Comparison of ENCODE assay signal across 11 cellular contexts in genomic region chr3:45984331-45985312, GRCh38. TPM values are rescaled to one million over a fixed set of nuclear protein-coding genes. Genes with fewer than 3 reads are reported as not detected.
DNase-seq lines count a peak whose midpoint lies in the region; ATAC-seq, FAIRE-seq and TF ChIP-seq lines count a peak whose summit lies in the region.
"Had no signal": no experiment of that assay in that cellular context is flagged by ENCODE, and none has a peak within 500 bp of the region (broad histone marks: within the 10 kb centered on the region; RNA-seq: fewer than 3 reads in every experiment).

No MANE protein-coding gene starts in this region.

- H3K4me1 Mint-ChIP-seq in brain = peaks cover 48% of the 10 kb centered on the region

- no peaks in the 10 kb centered on the region for H3K27me3 Mint-ChIP-seq in brain

- no peak for TF ChIP-seq POLR2A in GM12892 (IDR thresholded peaks at IDR 0.05; ENCODE audit: low read depth, low read length)

- FAIRE-seq in GM12892 (lab: Jason Lieb, UNC) = no peak

- H3K4me3 ChIP-seq in stomach smooth muscle (ENCODE audit: low read length in 2 of 2) (no peak overlapping the region), WERI-Rb-1 (ENCODE audit: low read depth, low read length) (no peak overlapping the region)
- H3K4me3 ChIP-seq: GM23338 had no signal

- no peaks in the 10 kb centered on the region for H3K9me3 Mint-ChIP-seq in brain
- H3K9me3 Mint-ChIP-seq: GM23338 had no signal

- no peak overlapping the region for H3K9ac ChIP-seq in stomach smooth muscle (ENCODE audit: low read length in 2 of 2)

- intact Hi-C loops in left colon (cut with DNase I, micrococcal nuclease) = no loop called here

- DNase-seq in NCI-H128 (lab: John Stamatoyannopoulos, UW; ENCODE audit: unreplicated experiment) (peak; percentile 9), left colon (no peak), DMS53 treated with DMSO at 0.1 percent for 48 hours (lab: John Stamatoyannopoulos, UW; ENCODE audit: unreplicated experiment) (no peak), GM12892 (ENCODE audit: insufficient read length) (no peak), WERI-Rb-1 (no peak)
- DNase-seq: NCI-H526, SW 1271 had no signal

- no peaks in the 10 kb centered on the region for H3K9me3 ChIP-seq in stomach smooth muscle (ENCODE audit: control insufficient read depth in 2 of 2, low read length in 2 of 2)
- no peaks in the 10 kb centered on the region for H3K9me3 ChIP-seq in WERI-Rb-1 (ENCODE audit: severe bottlenecking)
- H3K9me3 ChIP-seq: neutrophil had no signal

- H3K36me3 Mint-ChIP-seq in brain = peaks cover 8% of the 10 kb centered on the region

- H3K27me3 ChIP-seq in stomach smooth muscle (ENCODE audit: control insufficient read depth in 1 of 2, insufficient read depth in 2 of 2, low read length in 2 of 2) (no peaks in the 10 kb centered on the region), WERI-Rb-1 (ENCODE audit: insufficient read depth, low read depth, severe bottlenecking) (no peaks in the 10 kb centered on the region)

- TF ChIP-seq CTCF in brain (conservative IDR thresholded peaks at IDR 0.05) (no peak), WERI-Rb-1 (IDR thresholded peaks at IDR 0.05; ENCODE audit: low read depth, low read length) (no peak)

- H3K4me1 ChIP-seq in stomach smooth muscle (ENCODE audit: control insufficient read depth, insufficient read depth, low read length) = peaks cover 64% of the 10 kb centered on the region

- H3K27ac ChIP-seq in stomach smooth muscle (ENCODE audit: low read length) = peak overlapping the region; percentile 95
- H3K27ac ChIP-seq in WERI-Rb-1 = no peak overlapping the region
- H3K27ac ChIP-seq: neutrophil had no signal

- no peak overlapping the region for H3K4me3 Mint-ChIP-seq in brain
- H3K4me3 Mint-ChIP-seq: GM23338 had no signal

- H3K36me3 ChIP-seq in stomach smooth muscle (ENCODE audit: control insufficient read depth in 2 of 2, insufficient read depth in 2 of 2, low read length in 2 of 2) = peaks cover 23 to 37% of the 10 kb centered on the region in 2 donors
- peaks cover 69% of the 10 kb centered on the region for H3K36me3 ChIP-seq in WERI-Rb-1
- H3K36me3 ChIP-seq: neutrophil had no signal

- peak; percentile 19 for ATAC-seq in left colon
- ATAC-seq: GM23338 had no signal

- H3K27ac Mint-ChIP-seq in brain = peak overlapping the region in 3 of 5 experiments; percentile 52 to 86 (median 83)
- H3K27ac Mint-ChIP-seq: GM23338 had no signal

RNA-seq across cellular contexts. Expression of gene FYCO1, which starts 11.0 kb away (rescaled TPM):
- 5.5 TPM for polyA plus RNA-seq in brain (ENCODE audit: insufficient read depth, low read depth, low replicate concordance)
- total RNA-seq in left colon = 10 to 100 TPM; 23.5 to 32.8 TPM
- 4.5 TPM for polyA plus RNA-seq in GM12892 (2012; ENCODE audit: missing spikeins)

RNA-seq across cellular contexts. Expression of gene CXCR6, which starts 41.4 kb away (rescaled TPM):
- polyA plus RNA-seq in brain (ENCODE audit: insufficient read depth, low read depth, low replicate concordance) = not detected
- total RNA-seq in left colon = 1 to 10 TPM in 1 of 2 donors, under 1 TPM in 1; 0.67 to 1.1 TPM
- polyA plus RNA-seq in GM12892 (2012; ENCODE audit: missing spikeins) = 0.23 TPM
- total RNA-seq: GM23338 had no signal

RNA-seq across cellular contexts. Expression of gene XCR1, which starts 42.7 kb away (rescaled TPM):
- polyA plus RNA-seq in brain (ENCODE audit: insufficient read depth, low read depth, low replicate concordance) = not detected
- under 1 TPM in 1 of 2 donors, not detected in 1; 0.64 TPM for total RNA-seq in left colon
- 0.04 TPM for polyA plus RNA-seq in GM12892 (2012; ENCODE audit: missing spikeins)
- total RNA-seq: GM23338 had no signal
- polyA plus RNA-seq: GM23338 had no signal
